8 cellular contexts compared by ENCODE assay signal in genomic region chr11:35006389-35007128, GRCh38.
DNase-seq lines count a peak whose midpoint lies in the region; ATAC-seq and TF ChIP-seq lines count a peak whose summit lies in the region.

No MANE protein-coding gene starts in this region.

- no peak overlapping the region for H3K4me3 Mint-ChIP-seq in stimulated activated naive B cell treated with anti-CD40 and anti-IgM and Interleukin-4, amounts not matched to agents 10 μg/mL and 1 μg/mL and 100 μg/mL, for 72 hours
- H3K4me3 Mint-ChIP-seq in neural progenitor cell: no peak overlapping the region

- no peaks in the 10 kb centered on the region for H3K36me3 ChIP-seq in neural progenitor cell

- no peak overlapping the region for H3K27ac ChIP-seq in neural progenitor cell

- no peak overlapping the region for H2AFZ ChIP-seq in neural progenitor cell (replicated peaks)

- no peaks in the 10 kb centered on the region for H4K20me1 ChIP-seq in neural progenitor cell (ENCODE audit: low read depth)

- H3K4me2 ChIP-seq in neural progenitor cell: no peak overlapping the region

- no peaks in the 10 kb centered on the region for H3K79me2 ChIP-seq in neural progenitor cell (ENCODE audit: low read depth)

- peaks cover 26 to 49% of the 10 kb centered on the region in 2 donors for H3K4me1 Mint-ChIP-seq in stimulated activated naive B cell treated with anti-CD40 and anti-IgM and Interleukin-4, amounts not matched to agents 10 μg/mL and 1 μg/mL and 100 μg/mL, for 72 hours
- H3K4me1 Mint-ChIP-seq in neural progenitor cell: peaks cover 5% of the 10 kb centered on the region

- ATAC-seq in HG03095 (IDR thresholded peaks at IDR 0.05; ENCODE audit: unreplicated experiment): peak; percentile 94
- peak; percentile 97 for ATAC-seq in stimulated activated naive B cell treated with anti-CD40 and anti-IgM and Interleukin-4, amounts not matched to agents 10 μg/mL and 1 μg/mL and 100 μg/mL, for 72 hours (replicated peaks)
- ATAC-seq in Right ventricle myocardium superior (ENCODE audit: poor library complexity): no peak

- H3K27ac Mint-ChIP-seq in stimulated activated naive B cell treated with anti-CD40 and anti-IgM and Interleukin-4, amounts not matched to agents 10 μg/mL and 1 μg/mL and 100 μg/mL, for 72 hours: peak overlapping the region; percentile 20
- H3K27ac Mint-ChIP-seq in neural progenitor cell: no peak overlapping the region

- H3K4me3 ChIP-seq in neural progenitor cell: no peak overlapping the region

- no peaks in the 10 kb centered on the region for H3K36me3 Mint-ChIP-seq in stimulated activated naive B cell treated with anti-CD40 and anti-IgM and Interleukin-4, amounts not matched to agents 10 μg/mL and 1 μg/mL and 100 μg/mL, for 72 hours
- no peaks in the 10 kb centered on the region for H3K36me3 Mint-ChIP-seq in neural progenitor cell

- DNase-seq in activated T-cell treated with anti-CD3 and anti-CD28 coated beads for 24 hours (ENCODE audit: low read depth) (peak; percentile 40), retina (no peak), Right ventricle myocardium superior (no peak), neural progenitor cell (ENCODE audit: low spot score) (no peak)
- no peak for DNase-seq in activated T-cell treated with anti-CD3 and anti-CD28 coated beads, Interleukin-2, amount 50 U/mL, for 1 hour
- peak; percentile 11 to 32 for DNase-seq in activated CD4-positive, alpha-beta T cell treated with anti-CD3 and anti-CD28 coated beads, Interleukin-2, amount 50 U/mL, for 24 hours (ENCODE audit: low read depth in 1 of 2, low spot score in 1 of 2)
- peak; percentile 72 for DNase-seq in stimulated activated naive B cell treated with anti-CD40 and anti-IgM and Interleukin-4, amounts not matched to agents 10 μg/mL and 1 μg/mL and 100 μg/mL, for 72 hours

- H3K9me3 Mint-ChIP-seq in stimulated activated naive B cell treated with anti-CD40 and anti-IgM and Interleukin-4, amounts not matched to agents 10 μg/mL and 1 μg/mL and 100 μg/mL, for 72 hours: no peaks in the 10 kb centered on the region
- no peaks in the 10 kb centered on the region for H3K9me3 Mint-ChIP-seq in neural progenitor cell

- H3K27me3 Mint-ChIP-seq in stimulated activated naive B cell treated with anti-CD40 and anti-IgM and Interleukin-4, amounts not matched to agents 10 μg/mL and 1 μg/mL and 100 μg/mL, for 72 hours: no peaks in the 10 kb centered on the region
- no peaks in the 10 kb centered on the region for H3K27me3 Mint-ChIP-seq in neural progenitor cell (ENCODE audit: insufficient read depth, low read depth)

- no peaks in the 10 kb centered on the region for H3F3A ChIP-seq in neural progenitor cell (ENCODE audit: low read depth)

- no peaks in the 10 kb centered on the region for H3K9me3 ChIP-seq in neural progenitor cell (ENCODE audit: low read depth)

- intact Hi-C loops in Right ventricle myocardium superior (cut with DNase I): no loop called here

- no peak for TF ChIP-seq CTCF in neural progenitor cell (IDR thresholded peaks at IDR 0.05)

- no peak overlapping the region for H3K9ac ChIP-seq in neural progenitor cell

- no peaks in the 10 kb centered on the region for H3K27me3 ChIP-seq in neural progenitor cell

- no peaks in the 10 kb centered on the region for H3K4me1 ChIP-seq in neural progenitor cell

Comparison
In these comparisons a context has a peak if more than half of its experiments do, and no peak if none do; other contexts are left out.
1. DNase-seq: peak in activated T-cell treated with anti-CD3 and anti-CD28 coated beads for 24 hours (single experiment), activated CD4-positive, alpha-beta T cell treated with anti-CD3 and anti-CD28 coated beads, Interleukin-2, amount 50 U/mL, for 24 hours (2 of 2) and stimulated activated naive B cell treated with anti-CD40 and anti-IgM and Interleukin-4, amounts not matched to agents 10 μg/mL and 1 μg/mL and 100 μg/mL, for 72 hours (single experiment); none in activated T-cell treated with anti-CD3 and anti-CD28 coated beads, Interleukin-2, amount 50 U/mL, for 1 hour (single experiment), retina (single experiment), Right ventricle myocardium superior (single experiment) and neural progenitor cell (single experiment).